In the genomic region with DNA sequence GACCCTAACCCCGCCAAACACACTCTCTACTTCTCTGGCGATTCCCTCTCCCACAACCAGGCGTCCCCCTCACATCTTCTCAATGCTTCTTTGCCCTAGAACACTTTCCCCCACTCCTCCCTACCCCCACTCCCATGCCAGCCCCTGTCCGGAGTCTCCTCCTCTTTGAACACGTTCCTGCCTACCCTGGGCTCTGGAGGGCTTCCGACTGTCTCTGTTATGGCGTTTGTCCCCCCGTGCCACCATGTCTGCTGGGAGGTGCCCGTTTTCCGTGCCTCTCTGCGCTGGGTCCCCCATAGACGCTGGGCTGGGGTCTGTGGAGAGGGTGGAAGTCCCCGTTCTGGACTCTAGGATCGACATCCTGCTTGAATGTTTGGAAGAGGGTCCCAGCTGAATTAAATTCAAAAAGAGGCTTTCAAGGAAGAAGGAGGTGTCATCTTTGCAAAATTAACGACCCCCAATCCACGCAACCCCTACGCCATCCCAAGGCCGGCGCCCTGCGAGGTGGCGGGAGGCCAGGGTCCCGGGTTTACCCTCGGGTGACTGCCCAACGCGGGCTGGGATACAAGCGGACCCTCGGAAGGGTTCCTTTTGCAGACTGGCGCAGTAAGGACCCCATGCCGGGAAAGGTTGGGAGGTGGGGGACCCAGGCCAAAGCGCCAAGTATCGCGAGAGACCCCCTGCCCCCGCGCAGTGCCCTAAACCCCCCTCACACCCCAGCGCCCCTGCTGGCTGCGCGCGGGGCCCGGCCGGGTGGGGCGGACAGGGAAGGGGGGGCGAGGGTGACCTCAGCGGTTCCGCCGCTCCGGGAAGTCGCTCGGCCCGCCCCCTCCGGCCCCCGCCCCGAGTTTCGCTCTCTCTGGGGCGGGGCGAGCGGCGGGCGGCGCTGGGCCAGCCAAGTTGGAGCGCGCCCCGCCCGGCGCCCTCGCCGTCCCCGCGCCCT, we compare ENCODE assay signal across 8 cellular contexts. TPM values are rescaled to one million over a fixed set of nuclear protein-coding genes. Genes with fewer than 3 reads are reported as not detected.
DNase-seq lines count a peak whose midpoint lies in the region; ATAC-seq and TF ChIP-seq lines count a peak whose summit lies in the region.

No MANE protein-coding gene starts in this region.

- POLR2A ChIA-PET in activated CD4-positive, alpha-beta memory T cell treated with anti-CD3 and anti-CD28 coated beads for 36 hours (lab: Charles Lee) = interaction anchor here (1.0 kb wide), 1 partner anchor 40 kb away, joined by 3 read pairs; no protein-coding TSS in a partner anchor

- H3K9me3 ChIP-seq in DND-41 (ENCODE audit: insufficient read depth, low read length, severe bottlenecking) (no peaks in the 10 kb centered on the region), lower lobe of right lung (no peaks in the 10 kb centered on the region)

- peak; percentile 85 for DNase-seq in DND-41
- DNase-seq in NCI-H1930 (lab: John Stamatoyannopoulos, UW) = peak; percentile 72 to 84
- peak; percentile 84 for DNase-seq in activated CD4-positive, alpha-beta memory T cell treated with anti-CD3 and anti-CD28 coated beads for 36 hours
- DNase-seq in ecto neural progenitor cell (ENCODE audit: low spot score) = peak; percentile 76
- peak; percentile 94 for DNase-seq in lower lobe of right lung
- peak; percentile 35 to 79 (median 48) for DNase-seq in stimulated activated CD4-positive, alpha-beta T cell treated with anti-CD3 and anti-CD28 coated beads, TNF-alpha, amount 100 ng/mL, for 48 hours (ENCODE audit: low read depth in 3 of 3)
- DNase-seq in pons (ENCODE audit: low spot score) = no peak

- intact Hi-C loops in activated CD4-positive, alpha-beta memory T cell treated with anti-CD3 and anti-CD28 coated beads for 36 hours (cut with micrococcal nuclease) = loop anchor here (1.0 kb wide), 1 partner anchor 48 kb away; no protein-coding TSS in a partner anchor
- intact Hi-C loops in lower lobe of right lung (cut with DNase I) = no loop called here

- H3K27ac ChIP-seq in DND-41 (ENCODE audit: low read length) (no peak overlapping the region), lower lobe of right lung (peak overlapping the region; percentile 96)

- H3K4me1 ChIP-seq in DND-41 (ENCODE audit: insufficient read depth, low read length) (peaks cover 33% of the 10 kb centered on the region), lower lobe of right lung (peaks cover 66% of the 10 kb centered on the region)

- H3K27me3 ChIP-seq in DND-41 (ENCODE audit: insufficient read depth, low read length, poor library complexity) = no peaks in the 10 kb centered on the region
- H3K27me3 ChIP-seq in lower lobe of right lung (ENCODE audit: low read depth) = no peaks in the 10 kb centered on the region

- no peaks in the 10 kb centered on the region for H3K27me3 Mint-ChIP-seq in activated CD4-positive, alpha-beta memory T cell treated with anti-CD3 and anti-CD28 coated beads for 36 hours

- ATAC-seq in DND-41 (ENCODE audit: insufficient read depth, low read depth) (peak; percentile 67), GM21825 (IDR thresholded peaks at IDR 0.05; ENCODE audit: unreplicated experiment) (peak; percentile 41), lower lobe of right lung (peak; percentile 81 to 88)

- peaks cover 20% of the 10 kb centered on the region for H4K20me1 ChIP-seq in DND-41 (ENCODE audit: insufficient read depth, low read length)

- H3K36me3 ChIP-seq in DND-41 (ENCODE audit: insufficient read depth, low read length) (no peaks in the 10 kb centered on the region; the same call in 1 of the 2 replicates), lower lobe of right lung (no peaks in the 10 kb centered on the region)

- H3K4me1 Mint-ChIP-seq in activated CD4-positive, alpha-beta memory T cell treated with anti-CD3 and anti-CD28 coated beads for 36 hours (ENCODE audit: low read depth) = peaks cover 27% of the 10 kb centered on the region

- H3K27ac Mint-ChIP-seq in activated CD4-positive, alpha-beta memory T cell treated with anti-CD3 and anti-CD28 coated beads for 36 hours = peak overlapping the region; percentile 52

- CTCF ChIA-PET in activated CD4-positive, alpha-beta memory T cell treated with anti-CD3 and anti-CD28 coated beads for 36 hours (lab: Charles Lee) = interaction anchor here (0.8 to 2.4 kb wide), 5 partner anchors 18 to 31 kb away, joined by 3 to 12 read pairs (median 7); no protein-coding TSS in a partner anchor

- no peaks in the 10 kb centered on the region for H3K9me3 Mint-ChIP-seq in activated CD4-positive, alpha-beta memory T cell treated with anti-CD3 and anti-CD28 coated beads for 36 hours

- peak overlapping the region; percentile 29; the same call in 1 of the 2 replicates for H3K9ac ChIP-seq in DND-41 (ENCODE audit: low read depth, low read length)

- no peaks in the 10 kb centered on the region for H3K36me3 Mint-ChIP-seq in activated CD4-positive, alpha-beta memory T cell treated with anti-CD3 and anti-CD28 coated beads for 36 hours

- H3K4me3 Mint-ChIP-seq in activated CD4-positive, alpha-beta memory T cell treated with anti-CD3 and anti-CD28 coated beads for 36 hours = peak overlapping the region; percentile 36

- H3K4me3 ChIP-seq in DND-41 (ENCODE audit: low read depth in 1 of 2, low read length in 2 of 2) (peak overlapping the region in 1 of 2 experiments; percentile 85; a peak in 2 of 4 replicates), lower lobe of right lung (peak overlapping the region; percentile 88)

- H3K79me2 ChIP-seq in DND-41 (ENCODE audit: insufficient read depth, low read length) = peaks cover 10% of the 10 kb centered on the region

- peak overlapping the region; percentile 99 for H3K4me2 ChIP-seq in DND-41 (ENCODE audit: insufficient read depth, low read length)

- TF ChIP-seq CTCF in DND-41 (IDR thresholded peaks at IDR 0.05; ENCODE audit: borderline replicate concordance, extremely low read depth, low read length, poor library complexity, severe bottlenecking) (peak; percentile 48), lower lobe of right lung (IDR thresholded peaks at IDR 0.05) (peak; percentile 52)

- peak overlapping the region; percentile 87 for H2AFZ ChIP-seq in DND-41 (ENCODE audit: low read depth, low read length)

RNA-seq across cellular contexts. Expression of gene ZBTB42, which starts 1.0 kb away (rescaled TPM):
- 1 to 10 TPM; 3.1 to 3.4 TPM for total RNA-seq in activated CD4-positive, alpha-beta memory T cell treated with anti-CD3 and anti-CD28 coated beads for 36 hours
- 13.1 TPM for total RNA-seq in lower lobe of right lung

RNA-seq across cellular contexts. Expression of gene AKT1, which starts 4.4 kb away (rescaled TPM):
- total RNA-seq in activated CD4-positive, alpha-beta memory T cell treated with anti-CD3 and anti-CD28 coated beads for 36 hours = 100 to 1,000 TPM; 131 to 133 TPM
- total RNA-seq in lower lobe of right lung = 154 TPM

RNA-seq across cellular contexts. Expression of gene SIVA1, which starts 47.0 kb away (rescaled TPM):
- total RNA-seq in activated CD4-positive, alpha-beta memory T cell treated with anti-CD3 and anti-CD28 coated beads for 36 hours = 100 to 1,000 TPM in 1 of 2 experiments, 10 to 100 TPM in 1; 97.6 to 109 TPM
- total RNA-seq in lower lobe of right lung = 66.3 TPM
